ENCODE assay signal across 1 cellular context in genomic region chr9:133892193-133892920, GRCh38.
TF ChIP-seq lines count a peak whose summit lies in the region.

No MANE protein-coding gene starts in this region.

TF ChIP-seq in HepG2, 621 proteins besides CTCF, POLR2A, EP300 and RAD21 (continued from another document and continues in another):
- TF ChIP-seq ARID5B (CRISPR knock-in tag; IDR thresholded peaks at IDR 0.05), result peak; percentile 97
- TF ChIP-seq THYN1 (CRISPR knock-in tag; IDR thresholded peaks at IDR 0.05; ENCODE audit: borderline replicate concordance, low read depth), result no peak
- peak; percentile 73; the same call in 1 of the 2 replicates for TF ChIP-seq ZNF335 (CRISPR knock-in tag; IDR thresholded peaks at IDR 0.05)
- peak; percentile 66 for TF ChIP-seq ZFP90 (CRISPR knock-in tag; IDR thresholded peaks at IDR 0.05; ENCODE audit: borderline replicate concordance)
- TF ChIP-seq ZBTB38 (CRISPR knock-in tag; IDR thresholded peaks at IDR 0.05), result peak; percentile 97
- TF ChIP-seq ZNF567 (CRISPR knock-in tag; IDR thresholded peaks at IDR 0.05; ENCODE audit: borderline replicate concordance), result peak; percentile 29; the same call in 1 of the 2 replicates
- TF ChIP-seq NFYC (CRISPR knock-in tag; IDR thresholded peaks at IDR 0.05), result no peak
- TF ChIP-seq EHMT2 (IDR thresholded peaks at IDR 0.05; ENCODE audit: borderline replicate concordance, low read depth, low read length), result no peak
- TF ChIP-seq ZNF142 (CRISPR knock-in tag; IDR thresholded peaks at IDR 0.05), result peak; percentile 88
- TF ChIP-seq ZNF629 (CRISPR knock-in tag; conservative IDR thresholded peaks at IDR 0.05), result peak; percentile 68
- TF ChIP-seq MXI1 (IDR thresholded peaks at IDR 0.05; ENCODE audit: borderline replicate concordance, low read depth, low read length), result peak; percentile 74; the same call in 1 of the 3 replicates
- TF ChIP-seq GRHL1 (CRISPR knock-in tag; conservative IDR thresholded peaks at IDR 0.05), result no peak
- peak; percentile 98 for TF ChIP-seq NFKBIZ (CRISPR knock-in tag; IDR thresholded peaks at IDR 0.05)
- no peak for TF ChIP-seq FIP1L1 (IDR thresholded peaks at IDR 0.05; ENCODE audit: borderline replicate concordance, insufficient read depth, low read depth, low read length)
- TF ChIP-seq ZNF12 (CRISPR knock-in tag; IDR thresholded peaks at IDR 0.05), result peak; percentile 84
- no peak for TF ChIP-seq CHD2 (IDR thresholded peaks at IDR 0.05; ENCODE audit: low read depth, low read length)
- peak; percentile 99 for TF ChIP-seq FOXP4 (CRISPR knock-in tag; IDR thresholded peaks at IDR 0.05)
- no peak for TF ChIP-seq AGO1 (IDR thresholded peaks at IDR 0.05; ENCODE audit: low read depth, low read length, poor library complexity, severe bottlenecking)
- peak; percentile 99; the same call in 1 of the 2 replicates for TF ChIP-seq ZNF556 (CRISPR knock-in tag; IDR thresholded peaks at IDR 0.05; ENCODE audit: borderline replicate concordance)
- TF ChIP-seq SOX13 (IDR thresholded peaks at IDR 0.05), result peak; percentile 87; the same call in 1 of the 2 replicates
- peak in 1 of 2 experiments; percentile 93; a peak in 2 of 4 replicates for TF ChIP-seq SOX13 (CRISPR knock-in tag; conservative IDR thresholded peaks at IDR 0.05 in 1 of 2, IDR thresholded peaks at IDR 0.05 in 1 of 2)
- TF ChIP-seq ZNF33B (CRISPR knock-in tag; IDR thresholded peaks at IDR 0.05), result peak; percentile 85; the same call in 1 of the 2 replicates
- 0 out of 2 replicates have a peak, but pooled peaks have one; percentile 38 for TF ChIP-seq SMARCC2 (IDR thresholded peaks at IDR 0.05)
- peak; percentile 99 for TF ChIP-seq SP5 (CRISPR knock-in tag; IDR thresholded peaks at IDR 0.05; ENCODE audit: borderline replicate concordance, low read depth)
- TF ChIP-seq ZNF18 (CRISPR knock-in tag; IDR thresholded peaks at IDR 0.05; ENCODE audit: insufficient replicate concordance), result peak; percentile 91
- TF ChIP-seq ATF2 (CRISPR knock-in tag; IDR thresholded peaks at IDR 0.05), result peak; percentile 96
- TF ChIP-seq HNRNPH1 (optimal IDR thresholded peaks at IDR 0.05; ENCODE audit: low read depth, low read length), result peak; percentile 64
- peak; percentile 39; the same call in 1 of the 2 replicates for TF ChIP-seq ZNF652 (CRISPR knock-in tag; IDR thresholded peaks at IDR 0.05; ENCODE audit: borderline replicate concordance, low read depth)
- no peak for TF ChIP-seq TEAD2 (CRISPR knock-in tag; IDR thresholded peaks at IDR 0.05)
- no peak for TF ChIP-seq PAF1 (CRISPR knock-in tag; IDR thresholded peaks at IDR 0.05)
- TF ChIP-seq ZNF446 (CRISPR knock-in tag; IDR thresholded peaks at IDR 0.05), result no peak
- TF ChIP-seq LBX2 (CRISPR knock-in tag; IDR thresholded peaks at IDR 0.05; ENCODE audit: borderline replicate concordance), result no peak
- TF ChIP-seq FOXC1 (CRISPR knock-in tag; IDR thresholded peaks at IDR 0.05; ENCODE audit: borderline replicate concordance), result no peak; the same call in 1 of the 2 replicates
- peak; percentile 84 for TF ChIP-seq RFXAP (CRISPR knock-in tag; IDR thresholded peaks at IDR 0.05; ENCODE audit: borderline replicate concordance)
- peak; percentile 98 for TF ChIP-seq ZNF124 (CRISPR knock-in tag; IDR thresholded peaks at IDR 0.05)
- TF ChIP-seq SP4 (CRISPR knock-in tag; IDR thresholded peaks at IDR 0.05), result peak; percentile 71
- no peak; the same call in 1 of the 2 replicates for TF ChIP-seq ZC3H4 (CRISPR knock-in tag; IDR thresholded peaks at IDR 0.05; ENCODE audit: borderline replicate concordance)
- TF ChIP-seq ETV6 (CRISPR knock-in tag; conservative IDR thresholded peaks at IDR 0.05), result no peak; the same call in none of the 2 replicates
- peak; percentile 96 for TF ChIP-seq SALL2 (CRISPR knock-in tag; IDR thresholded peaks at IDR 0.05)
